1 cellular context compared by ENCODE assay signal in the genomic region with DNA sequence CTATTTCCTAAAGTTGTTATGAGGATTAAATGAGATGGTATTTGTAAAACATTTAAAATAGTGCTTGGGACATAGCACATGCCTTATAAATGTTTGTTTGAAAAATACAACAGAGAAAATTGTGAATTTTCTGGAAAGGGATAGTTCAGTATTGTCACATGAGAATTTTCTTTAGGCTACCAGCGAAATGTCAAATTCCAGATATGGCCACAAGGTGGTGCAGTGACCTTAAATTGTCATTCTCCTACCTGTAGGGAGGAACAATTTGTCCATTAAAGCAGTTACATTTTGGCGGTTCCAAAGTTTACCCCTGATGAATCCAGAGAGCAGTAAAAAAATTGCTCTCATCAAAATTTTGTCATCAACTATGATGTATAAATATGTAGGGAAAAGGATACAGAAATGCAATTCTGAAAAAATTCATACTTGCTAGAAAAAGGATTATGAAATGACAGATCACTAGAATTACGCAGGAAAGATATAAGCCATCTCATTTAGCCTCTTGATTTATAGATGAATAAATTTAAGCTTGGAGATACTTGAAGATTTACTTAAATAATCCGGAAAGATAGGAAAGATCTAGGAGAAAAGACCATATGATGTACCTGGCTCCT.
TF ChIP-seq lines count a peak whose summit lies in the region.

No MANE protein-coding gene starts in this region.

TF ChIP-seq in GM23338, 12 proteins besides CTCF, POLR2A, EP300 and RAD21 (continued from another document):
- TF ChIP-seq ZNF462 (CRISPR knock-in tag; IDR thresholded peaks at IDR 0.05): no peak
- TF ChIP-seq NANOG (IDR thresholded peaks at IDR 0.05; ENCODE audit: borderline replicate concordance): no peak
- TF ChIP-seq JUNB (IDR thresholded peaks at IDR 0.05; ENCODE audit: unreplicated experiment): no peak
